In genomic region chr2:78063246-78064020, GRCh38 we compare ENCODE assay signal across 26 cellular contexts.
"Had no signal": no experiment of that assay in that cellular context is flagged by ENCODE, and none has a peak within 500 bp of the region (broad histone marks: within the 10 kb centered on the region; RNA-seq: fewer than 3 reads in every experiment).

No MANE protein-coding gene starts in this region.

- H3K4me3 ChIP-seq: stomach, suprapubic skin, testis, thoracic aorta, thyroid gland, tibial artery, tibial nerve, transverse colon, upper lobe of left lung, upper lobe of right lung, uterus, vagina had no signal

- H3K9me3 ChIP-seq: suprapubic skin, testis, thoracic aorta, thyroid gland, tibial artery, tibial nerve, transverse colon, upper lobe of left lung, upper lobe of right lung, uterus, vagina had no signal

- H3K27ac ChIP-seq: stomach, suprapubic skin, testis, thoracic aorta, thyroid gland, tibial artery, tibial nerve, transverse colon, upper lobe of left lung, upper lobe of right lung, uterus, vagina had no signal

- H3K4me1 ChIP-seq: stomach, suprapubic skin, testis, thyroid gland, tibial artery, tibial nerve, transverse colon, upper lobe of left lung, upper lobe of right lung, uterus, vagina had no signal

- ATAC-seq: stimulated activated effector memory CD8-positive, alpha-beta T cell treated with anti-CD3 and anti-CD28 coated beads, Interleukin-12 subunit alpha, Interleukin-12 subunit beta, amount 100 ng/mL, for 72 hours; stimulated activated memory B cell treated with anti-CD40 and anti-IgM and Interleukin-4, amounts not matched to agents 10 μg/mL and 1 μg/mL and 100 μg/mL, for 72 hours; stimulated activated naive B cell treated with anti-CD40 and anti-IgM and Interleukin-4, amounts not matched to agents 10 μg/mL and 1 μg/mL and 100 μg/mL, for 72 hours; stimulated activated naive CD8-positive, alpha-beta T cell treated with anti-CD3 and anti-CD28 coated beads, Interleukin-15, amount 100 ng/mL, for 72 hours; stimulated activated naive CD8-positive, alpha-beta T cell treated with anti-CD3 and anti-CD28 coated beads, Interleukin-15, Interleukin-2, amounts not matched to agents 100 U/mL and 50 U/mL, for 24 hours; upper lobe of right lung had no signal

- DNase-seq: stimulated activated CD4-positive, alpha-beta T cell treated with anti-CD3 and anti-CD28 coated beads, Interleukin-2, amount 100 ng/mL, for 48 hours; stimulated activated CD4-positive, alpha-beta T cell treated with anti-CD3 and anti-CD28 coated beads, Interleukin-4, amount 100 ng/mL, for 1 hour; stimulated activated CD4-positive, alpha-beta T cell treated with anti-CD3 and anti-CD28 coated beads, Interleukin-4, amount 100 ng/mL, for 24 hours; stimulated activated CD4-positive, alpha-beta T cell treated with anti-CD3 and anti-CD28 coated beads, Interleukin-4, amount 100 ng/mL, for 4 hours; stimulated activated CD8-positive, alpha-beta memory T cell treated with anti-CD3 and anti-CD28 coated beads, Interleukin-4, amount 100 ng/mL, for 48 hours; stimulated activated naive B cell treated with anti-CD40 and anti-IgM and Interleukin-4, amounts not matched to agents 10 μg/mL and 1 μg/mL and 100 μg/mL, for 72 hours; stimulated activated naive CD4-positive, alpha-beta T cell; stimulated activated naive CD4-positive, alpha-beta T cell treated with Interleukin-2 at 50 U/mL for 16 hours; stimulated activated naive CD8-positive, alpha-beta T cell treated with anti-CD3 and anti-CD28 coated beads, Interleukin-15, amount 100 ng/mL, for 72 hours; stimulated activated naive CD8-positive, alpha-beta T cell treated with anti-CD3 and anti-CD28 coated beads, Interleukin-15, Interleukin-2, amounts not matched to agents 100 U/mL and 50 U/mL, for 24 hours; stomach; substantia nigra; testis; thyroid gland; tibial artery; transverse colon; trophoblast cell; upper lobe of left lung; upper lobe of right lung; uterus had no signal

- H3K27me3 ChIP-seq: stomach, suprapubic skin, testis, thyroid gland, tibial artery, tibial nerve, transverse colon, upper lobe of left lung, upper lobe of right lung, vagina had no signal

- H3K36me3 ChIP-seq: stomach, suprapubic skin, thoracic aorta, thyroid gland, tibial artery, tibial nerve, transverse colon, upper lobe of left lung, upper lobe of right lung, uterus, vagina had no signal
